30 cellular contexts compared by ENCODE assay signal in the genomic region with DNA sequence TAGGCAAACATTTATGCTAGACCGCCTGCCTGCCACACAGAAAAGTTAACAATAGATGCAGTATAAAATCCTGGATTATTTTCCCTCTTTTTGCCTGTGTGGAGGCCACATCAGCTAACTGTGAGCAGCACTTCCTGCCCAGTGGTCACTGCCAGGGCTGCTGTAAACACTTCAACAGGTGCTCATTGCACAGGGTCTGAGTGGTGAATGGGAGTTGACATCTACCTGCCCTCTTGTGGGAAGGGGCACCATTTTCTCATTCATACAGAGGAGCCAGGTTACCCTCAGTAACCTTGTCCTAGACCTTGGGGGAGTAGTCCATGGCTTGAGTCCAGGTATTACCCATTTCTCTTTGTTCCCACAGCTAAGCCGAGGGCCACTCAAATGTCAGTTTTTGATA.
DNase-seq lines count a peak whose midpoint lies in the region; ATAC-seq, FAIRE-seq and TF ChIP-seq lines count a peak whose summit lies in the region.
"Had no signal": no experiment of that assay in that cellular context is flagged by ENCODE, and none has a peak within 500 bp of the region (broad histone marks: within the 10 kb centered on the region; RNA-seq: fewer than 3 reads in every experiment).

No MANE protein-coding gene starts in this region.

- H3K27ac ChIP-seq in heart right ventricle, result no peak overlapping the region
- peak overlapping the region; percentile 3 for H3K27ac ChIP-seq in lower lobe of right lung
- no peak overlapping the region for H3K27ac ChIP-seq in Peyer's patch
- H3K27ac ChIP-seq: A549, esophagus squamous epithelium, ovary, RWPE1, suprapubic skin had no signal

- no peak for TF ChIP-seq POLR2A in Peyer's patch (IDR thresholded peaks at IDR 0.05)

- no peak for FAIRE-seq in GM19239 (lab: Jason Lieb, UNC)
- FAIRE-seq: A549, D721Med, K562, TTC549 had no signal

- peak in 6 of 8 donors; percentile 22 to 51 (median 24) for ATAC-seq in heart right ventricle
- ATAC-seq in Right ventricle myocardium inferior, result no peak
- ATAC-seq in T-helper 17 cell, result no peak
- ATAC-seq in lower lobe of right lung, result peak; percentile 70 to 75
- ATAC-seq in HG03135 (IDR thresholded peaks at IDR 0.05; ENCODE audit: unreplicated experiment), result no peak
- ATAC-seq: A549, K562 had no signal

- DNase-seq in heart right ventricle (no peak), Right ventricle myocardium inferior (ENCODE audit: missing footprints) (no peak), T-helper 17 cell (no peak), lower lobe of right lung (no peak), Peyer's patch (no peak), GM19239 (ENCODE audit: insufficient read length, low spot score) (no peak), GM20000 (ENCODE audit: low spot score) (no peak)
- DNase-seq: activated naive CD4-positive, alpha-beta T cell; caudate nucleus; cortex of kidney; esophagus squamous epithelium; foreskin melanocyte; GOT3; NCI-H1092 treated with DMSO at 0.1 percent for 48 hours; NCI-H2081; NCI-H345; NCI-H82; ovary; retina; stimulated activated naive CD4-positive, alpha-beta T cell treated with Interleukin-2 at 50 U/mL for 16 hours had no signal

- H3K36me3 ChIP-seq in heart right ventricle (peaks cover 0 to 28% (median 6%) of the 10 kb centered on the region in 9 donors), lower lobe of right lung (peaks cover 20% of the 10 kb centered on the region), Peyer's patch (peaks cover 0 to 10% (median 0%) of the 10 kb centered on the region in 3 donors)
- H3K36me3 ChIP-seq: ovary had no signal

- 55 to 62% methylated on average over 2 of the region's 2 CpGs for WGBS in heart right ventricle, 2 donors

- TF ChIP-seq CTCF in heart right ventricle (IDR thresholded peaks at IDR 0.05) (no peak), lower lobe of right lung (IDR thresholded peaks at IDR 0.05) (no peak), Peyer's patch (IDR thresholded peaks at IDR 0.05) (no peak), GM20000 (IDR thresholded peaks at IDR 0.05; ENCODE audit: extremely low read depth, missing control alignments) (no peak)

- H3K4me3 Mint-ChIP-seq in T-helper 17 cell, result no peak overlapping the region
- H3K4me3 Mint-ChIP-seq: nephron had no signal

- H3K9me3 ChIP-seq in heart right ventricle (no peaks in the 10 kb centered on the region), T-helper 17 cell (ENCODE audit: control insufficient read depth, low read length, poor library complexity, severe bottlenecking) (no peaks in the 10 kb centered on the region), lower lobe of right lung (no peaks in the 10 kb centered on the region), Peyer's patch (no peaks in the 10 kb centered on the region)
- H3K9me3 ChIP-seq: A549, esophagus squamous epithelium, ovary, suprapubic skin had no signal

- no peaks in the 10 kb centered on the region for H3K27me3 ChIP-seq in heart right ventricle
- H3K27me3 ChIP-seq in lower lobe of right lung (ENCODE audit: low read depth), result no peaks in the 10 kb centered on the region
- H3K27me3 ChIP-seq in Peyer's patch, result no peaks in the 10 kb centered on the region
- H3K27me3 ChIP-seq: esophagus squamous epithelium, ovary, suprapubic skin had no signal

- peaks cover 22% of the 10 kb centered on the region for H3K4me1 Mint-ChIP-seq in T-helper 17 cell

- H3K4me1 ChIP-seq in heart right ventricle, result peaks cover 0 to 54% (median 31%) of the 10 kb centered on the region in 9 donors
- H3K4me1 ChIP-seq in lower lobe of right lung, result peaks cover 25% of the 10 kb centered on the region
- H3K4me1 ChIP-seq in Peyer's patch, result no peaks in the 10 kb centered on the region
- H3K4me1 ChIP-seq: A549 had no signal

- no peaks in the 10 kb centered on the region for H3K27me3 Mint-ChIP-seq in T-helper 17 cell

- intact Hi-C loops in heart right ventricle (cut with DNase I), result no loop called here
- intact Hi-C loops in Right ventricle myocardium inferior (cut with DNase I), result no loop called here
- intact Hi-C loops in lower lobe of right lung (cut with DNase I), result no loop called here

- H3K4me3 ChIP-seq in heart right ventricle (no peak overlapping the region), lower lobe of right lung (no peak overlapping the region), Peyer's patch (no peak overlapping the region)
- H3K4me3 ChIP-seq: A549, esophagus squamous epithelium, K562, lung, ovary, smooth muscle cell, suprapubic skin had no signal

- peaks cover 5% of the 10 kb centered on the region for H3K36me3 Mint-ChIP-seq in T-helper 17 cell (ENCODE audit: low read depth)

- peak overlapping the region; percentile 78 for H3K27ac Mint-ChIP-seq in T-helper 17 cell

Comparison
In these comparisons a context has a peak if more than half of its experiments do, and no peak if none do; other contexts are left out.
1. ATAC-seq: peak in heart right ventricle (6 of 8) and lower lobe of right lung (2 of 2); none in Right ventricle myocardium inferior (single experiment), T-helper 17 cell (single experiment) and HG03135 (single experiment).